In the genomic region with DNA sequence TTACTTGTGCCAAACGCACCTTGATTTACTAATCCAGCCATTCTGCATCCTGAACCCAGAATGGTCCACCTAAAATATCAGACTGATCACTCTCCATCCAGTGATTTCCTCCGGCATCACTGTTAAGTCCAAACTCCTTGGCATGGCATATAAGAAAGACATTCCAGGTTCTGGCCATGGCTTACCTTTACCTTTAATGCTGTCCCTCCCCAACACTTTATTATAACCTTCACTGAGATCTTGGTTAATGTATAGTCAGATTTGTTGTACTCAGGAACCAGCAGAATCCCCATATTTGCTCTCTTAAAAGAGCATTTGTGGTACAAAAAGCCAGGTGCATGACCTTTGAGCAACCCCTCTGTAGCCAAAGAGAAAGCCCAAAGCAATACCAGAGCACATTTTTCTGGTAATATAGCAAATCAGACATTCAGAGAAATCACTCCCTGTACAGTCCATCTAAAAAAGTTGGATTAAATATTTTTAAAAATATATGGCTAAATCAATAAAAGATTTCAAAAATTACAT, we compare ENCODE assay signal across 18 cellular contexts. TPM values are rescaled to one million over a fixed set of nuclear protein-coding genes. Genes with fewer than 3 reads are reported as not detected.
DNase-seq lines count a peak whose midpoint lies in the region; ATAC-seq, FAIRE-seq and TF ChIP-seq lines count a peak whose summit lies in the region.
"Had no signal": no experiment of that assay in that cellular context is flagged by ENCODE, and none has a peak within 500 bp of the region (broad histone marks: within the 10 kb centered on the region; RNA-seq: fewer than 3 reads in every experiment).

No MANE protein-coding gene starts in this region.

- H4K20me1 ChIP-seq in HepG2 (ENCODE audit: insufficient read depth, low read length): no peaks in the 10 kb centered on the region

- CTCF ChIA-PET in HepG2 (lab: Yijun Ruan, JAX; ENCODE audit: low intra/inter-chr PET ratio, low total read pairs): no interaction called here
- CTCF ChIA-PET in Panc1 (lab: Charles Lee): no interaction called here

- TF ChIP-seq CTCF in HepG2 (CRISPR knock-in tag; IDR thresholded peaks at IDR 0.05): no peak
- no peak for TF ChIP-seq CTCF in right lobe of liver (IDR thresholded peaks at IDR 0.05)
- no peak for TF ChIP-seq CTCF in Panc1 (IDR thresholded peaks at IDR 0.05)
- no peak for TF ChIP-seq CTCF in mucosa of descending colon (IDR thresholded peaks at IDR 0.05)

- H3K27me3 ChIP-seq in HepG2 (ENCODE audit: control insufficient read depth in 1 of 2, insufficient read depth in 2 of 2, low read length in 2 of 2) (no peaks in the 10 kb centered on the region), right lobe of liver (no peaks in the 10 kb centered on the region), Panc1 (ENCODE audit: control insufficient read depth, insufficient read depth, low read length) (no peaks in the 10 kb centered on the region)

- in situ Hi-C loops in HepG2 (cut with HindIII; ENCODE audit: extremely low pct_ligation_motif_present, low pct_unique_long_range_greater_than_20kb): loop anchor here (25.0 kb wide), 1 partner anchor 562 kb away; no protein-coding TSS in a partner anchor
- in situ Hi-C loops in Panc1 (cut with HindIII; ENCODE audit: low pct_unique_long_range_greater_than_20kb, low sequenced_read_pairs): no loop called here

- H3K9ac ChIP-seq in HepG2 (ENCODE audit: insufficient read depth, low read depth, low read length): no peak overlapping the region
- H3K9ac ChIP-seq: GM23248 had no signal

- peaks cover 73% of the 10 kb centered on the region for H3K4me1 ChIP-seq in HepG2 (ENCODE audit: insufficient read depth, low read length)
- H3K4me1 ChIP-seq in right lobe of liver: no peaks in the 10 kb centered on the region
- peaks cover 27% of the 10 kb centered on the region for H3K4me1 ChIP-seq in Panc1 (ENCODE audit: control insufficient read depth, insufficient read depth, low read length)
- peaks cover 29% of the 10 kb centered on the region for H3K4me1 ChIP-seq in mucosa of descending colon (ENCODE audit: low read depth)
- H3K4me1 ChIP-seq: HAP-1 had no signal

- peak; percentile 62 for DNase-seq in HepG2 (ENCODE audit: low spot score)
- DNase-seq in right lobe of liver: no peak
- DNase-seq in Panc1 (ENCODE audit: low read depth, low spot score): no peak
- DNase-seq in mucosa of descending colon: no peak
- DNase-seq in SKM-1 treated with dmso at 0.1 percent for 144 hours (lab: John Stamatoyannopoulos, UW; ENCODE audit: unreplicated experiment): no peak
- no peak for DNase-seq in amniotic stem cell (lab: John Stamatoyannopoulos, UW)
- DNase-seq in LoVo (ENCODE audit: low spot score): no peak
- DNase-seq: AML-193; CD4-positive, alpha-beta T cell; DMS153; DMS79; GF-D8; GM23248 had no signal

- FAIRE-seq in HepG2 (lab: Jason Lieb, UNC): peak; percentile 81
- FAIRE-seq: A549, GM19239 had no signal

- no peaks in the 10 kb centered on the region for H3K36me3 ChIP-seq in HepG2 (replicated peaks in 1 of 2; ENCODE audit: control insufficient read depth in 1 of 2, insufficient read depth in 2 of 2, low read length in 2 of 2)
- no peaks in the 10 kb centered on the region for H3K36me3 ChIP-seq in right lobe of liver
- H3K36me3 ChIP-seq in Panc1 (ENCODE audit: control insufficient read depth, insufficient read depth, low read length): no peaks in the 10 kb centered on the region
- H3K36me3 ChIP-seq in mucosa of descending colon (ENCODE audit: low read depth): no peaks in the 10 kb centered on the region
- H3K36me3 ChIP-seq: HAP-1 had no signal

- TF ChIP-seq POLR2A in HepG2 (IDR thresholded peaks at IDR 0.05; ENCODE audit: insufficient read depth in 1 of 2, low read depth in 2 of 2, low read length in 2 of 2) (no peak), right lobe of liver (IDR thresholded peaks at IDR 0.05) (no peak)

- POLR2A ChIA-PET in HepG2 (lab: Yijun Ruan, JAX): no interaction called here
- POLR2A ChIA-PET in Panc1 (lab: Charles Lee): no interaction called here

- peak; percentile 86 for ATAC-seq in HepG2
- ATAC-seq in right lobe of liver: no peak
- no peak for ATAC-seq in Panc1
- ATAC-seq in mucosa of descending colon: peak; percentile 61
- ATAC-seq: A549 had no signal

- no peak overlapping the region for H3K4me3 ChIP-seq in HepG2 (replicated peaks in 1 of 3; ENCODE audit: insufficient read depth in 1 of 3, low read depth in 2 of 3, low read length in 3 of 3)
- no peak overlapping the region for H3K4me3 ChIP-seq in right lobe of liver
- no peak overlapping the region for H3K4me3 ChIP-seq in Panc1 (ENCODE audit: low read depth in 2 of 2, low read length in 2 of 2)
- H3K4me3 ChIP-seq in mucosa of descending colon: no peak overlapping the region
- H3K4me3 ChIP-seq: A549, GM23248, HAP-1 had no signal

- H2AFZ ChIP-seq in HepG2 (ENCODE audit: low read length): no peak overlapping the region
- H2AFZ ChIP-seq: GM23248 had no signal

- BruUV-seq in HepG2 (replicated peaks; lab: Mats Ljungman, UMichigan) (no TSS peak), Panc1 (replicated peaks; lab: Mats Ljungman, UMichigan) (no TSS peak)

- intact Hi-C loops in HepG2 (cut with micrococcal nuclease; ENCODE audit: unreplicated experiment) (no loop called here), right lobe of liver (cut with DNase I) (no loop called here), Panc1 (cut with micrococcal nuclease; ENCODE audit: unreplicated experiment) (no loop called here), mucosa of descending colon (cut with DNase I, micrococcal nuclease) (no loop called here)

- WGBS in HepG2 (ENCODE audit: low lambda C conversion rate): 22% methylated on average over 2 of the region's 2 CpGs
- WGBS in right lobe of liver (ENCODE audit: insufficient coverage, low coverage, low lambda C conversion rate, missing lambda C conversion rate): 92% methylated on average over 2 of the region's 2 CpGs

- no peaks in the 10 kb centered on the region for H3K9me3 ChIP-seq in HepG2 (ENCODE audit: low read length)
- no peaks in the 10 kb centered on the region for H3K9me3 ChIP-seq in right lobe of liver
- H3K9me3 ChIP-seq in Panc1 (ENCODE audit: control insufficient read depth, insufficient read depth, low read depth, low read length): no peaks in the 10 kb centered on the region
- H3K9me3 ChIP-seq in mucosa of descending colon: no peaks in the 10 kb centered on the region
- H3K9me3 ChIP-seq: A549, HAP-1 had no signal

- TF ChIP-seq EP300 in HepG2 (IDR thresholded peaks at IDR 0.05; ENCODE audit: low read depth in 2 of 2, low read length in 2 of 2) (peak in 1 of 2 experiments; percentile 64; a peak in 1 of 4 replicates), HepG2 (CRISPR knock-in tag; IDR thresholded peaks at IDR 0.05; ENCODE audit: borderline replicate concordance) (no peak)

- no peak for TF ChIP-seq RAD21 in HepG2 (CRISPR knock-in tag; IDR thresholded peaks at IDR 0.05)

- H3K27ac ChIP-seq in HepG2 (ENCODE audit: extremely low read length, insufficient read depth, low read length) (peak overlapping the region; percentile 28), right lobe of liver (no peak overlapping the region), Panc1 (ENCODE audit: low read length) (peak overlapping the region; percentile 54; the same call in 1 of the 2 replicates)
- H3K27ac ChIP-seq: 22Rv1, A549, C4-2B, GM23248 had no signal

- H3K79me2 ChIP-seq in HepG2 (ENCODE audit: insufficient read depth, low read length): peaks cover 54% of the 10 kb centered on the region

- peak overlapping the region; percentile 63 for H3K4me2 ChIP-seq in HepG2 (ENCODE audit: low read depth, low read length)
- H3K4me2 ChIP-seq: A549 had no signal

TF ChIP-seq in HepG2, 621 proteins besides CTCF, POLR2A, EP300 and RAD21 (continues in another document):
- TF ChIP-seq NR2F6 (IDR thresholded peaks at IDR 0.05) (peak; percentile 69), NR2F6 (CRISPR knock-in tag; IDR thresholded peaks at IDR 0.05) (peak; percentile 73)

RNA-seq across cellular contexts. Expression of a gene that starts 10.2 kb away (rescaled TPM):
- total RNA-seq in HepG2 (2016; rRNA removed; fragmentation: Illumina TruSeq; extraction: Trizol) (17.6 and 26.4 TPM in 2 replicates), right lobe of liver (10 to 100 TPM in 2 of 6 experiments, 1 to 10 TPM in 4; 7.6 to 15.3 (median 9.5) TPM), Panc1 (2021; ENCODE audit: unreplicated experiment) (19.9 TPM), mucosa of descending colon (10 to 100 TPM; 18.5 to 22.1 (median 18.6) TPM)
- total RNA-seq in HepG2 (2016; cell fraction: cytosol; rRNA removed; fragmentation: Illumina TruSeq; extraction: Trizol; ENCODE audit: low read depth): 5.1 and 7.4 TPM in 2 replicates
- 15.5 and 22.3 TPM in 2 replicates for total RNA-seq in HepG2 (2016; cell fraction: insoluble cytoplasmic fraction; rRNA removed; fragmentation: Illumina TruSeq; extraction: Trizol)
- 8.8 and 10.3 TPM in 2 replicates for total RNA-seq in HepG2 (2016; cell fraction: membrane; rRNA removed; fragmentation: Illumina TruSeq; extraction: Trizol)
- 16.7 and 18.7 TPM in 2 replicates for total RNA-seq in HepG2 (2016; cell fraction: nucleus; rRNA removed; fragmentation: Illumina TruSeq; extraction: Trizol)
- 12.4 and 16.8 TPM in 2 replicates for polyA plus RNA-seq in HepG2 (2011; rRNA removed)
- polyA plus RNA-seq in HepG2 (2011; cell fraction: cytosol; rRNA removed): 10.1 and 13.1 TPM in 2 replicates
- 7.0 and 8.0 TPM in 2 replicates for polyA plus RNA-seq in HepG2 (2011; cell fraction: nucleus; rRNA removed)
- 6.4 and 7.9 TPM in 2 replicates for polyA plus RNA-seq in HepG2 (2012)
- 2.4 and 2.5 TPM in 2 replicates for polyA plus RNA-seq in HepG2 (2016; cell fraction: cytosol; fragmentation: Illumina TruSeq; extraction: Trizol; ENCODE audit: low read depth)
- 29.3 and 34.5 TPM in 2 replicates for polyA plus RNA-seq in HepG2 (2016; cell fraction: insoluble cytoplasmic fraction; fragmentation: Illumina TruSeq; extraction: Trizol; ENCODE audit: low read depth)
- polyA plus RNA-seq in HepG2 (2016; cell fraction: membrane; fragmentation: Illumina TruSeq; extraction: Trizol; ENCODE audit: low read depth): 7.0 and 7.1 TPM in 2 replicates
- polyA plus RNA-seq in HepG2 (2016; cell fraction: nucleus; fragmentation: Illumina TruSeq; extraction: Trizol; ENCODE audit: insufficient read depth, low read depth): 10.9 and 12.8 TPM in 2 replicates
- 10.7 and 16.8 TPM in 2 replicates for polyA minus RNA-seq in HepG2 (2011; rRNA and poly(A)+ RNA removed; ENCODE audit: low replicate concordance)
- 4.9 and 8.4 TPM in 2 replicates for polyA minus RNA-seq in HepG2 (2011; cell fraction: cytosol; rRNA and poly(A)+ RNA removed)
- polyA minus RNA-seq in HepG2 (2011; cell fraction: nucleus; rRNA and poly(A)+ RNA removed): 12.9 and 15.6 TPM in 2 replicates
- 18.2 TPM for polyA plus RNA-seq in Panc1 (2012; ENCODE audit: insufficient read length)

Comparison
In these comparisons a context has a peak if more than half of its experiments do, and no peak if none do; other contexts are left out.
1. ATAC-seq: peak in HepG2 (single experiment) and mucosa of descending colon (single experiment); none in right lobe of liver (0 of 4) and Panc1 (single experiment).
2. H3K27ac ChIP-seq: peak in HepG2 (single experiment) and Panc1 (single experiment); none in right lobe of liver (0 of 3).